In genomic region chr18:48923746-48924580, GRCh38 we compare ENCODE assay signal across 8 cellular contexts. TPM values are rescaled to one million over a fixed set of nuclear protein-coding genes. Genes with fewer than 3 reads are reported as not detected.
DNase-seq lines count a peak whose midpoint lies in the region; ATAC-seq and TF ChIP-seq lines count a peak whose summit lies in the region.

No MANE protein-coding gene starts in this region.

- DNase-seq in lower lobe of right lung, result no peak
- DNase-seq in COR-L47 (lab: John Stamatoyannopoulos, UW), result no peak
- no peak for DNase-seq in iPS-NIHi11 (ENCODE audit: low spot score)
- DNase-seq in NCI-H128 (lab: John Stamatoyannopoulos, UW; ENCODE audit: unreplicated experiment), result no peak

- H3K36me3 ChIP-seq in lower lobe of right lung, result peaks cover 28% of the 10 kb centered on the region

- ATAC-seq in GM21447 (IDR thresholded peaks at IDR 0.05; ENCODE audit: unreplicated experiment), result peak; percentile 30
- ATAC-seq in lower lobe of right lung, result no peak
- no peak for ATAC-seq in GM18858 (IDR thresholded peaks at IDR 0.05; ENCODE audit: unreplicated experiment)

- H3K27ac ChIP-seq in 22Rv1 (peak overlapping the region; percentile 94; the same call in 1 of the 2 replicates), adipose tissue (ENCODE audit: low read depth, low read length) (peak overlapping the region; percentile 28), lower lobe of right lung (peak overlapping the region; percentile 83)

- TF ChIP-seq CTCF in 22Rv1 (IDR thresholded peaks at IDR 0.05), result no peak
- no peak for TF ChIP-seq CTCF in lower lobe of right lung (IDR thresholded peaks at IDR 0.05)

- WGBS in adipose tissue, 3 donors, result 65 to 77% (median 67%) methylated on average over 14 of the region's 14 CpGs

- intact Hi-C loops in lower lobe of right lung (cut with DNase I), result no loop called here

- H3K4me1 ChIP-seq in lower lobe of right lung, result peaks cover 96% of the 10 kb centered on the region

- H3K27me3 ChIP-seq in lower lobe of right lung (ENCODE audit: low read depth), result no peaks in the 10 kb centered on the region

- H3K4me3 ChIP-seq in lower lobe of right lung, result peak overlapping the region; percentile 50

- no peaks in the 10 kb centered on the region for H3K9me3 ChIP-seq in lower lobe of right lung

RNA-seq across cellular contexts. Expression of gene SMAD7, which starts 26.8 kb away (rescaled TPM):
- polyA plus RNA-seq in adipose tissue, result 10 to 100 TPM in 2 of 3 donors, 1 to 10 TPM in 1; 6.8 to 53.8 (median 18.1) TPM
- total RNA-seq in lower lobe of right lung, result 63.4 TPM

Comparison
In these comparisons a context has a peak if more than half of its experiments do, and no peak if none do; other contexts are left out.
1. H3K27ac ChIP-seq: peak in every context shown above with its lines; median percentile 94 in 22Rv1; 83 in lower lobe of right lung; 28 in adipose tissue.